In genomic region chr1:205975387-205975998, GRCh38 we compare ENCODE assay signal across 14 cellular contexts. TPM values are rescaled to one million over a fixed set of nuclear protein-coding genes. Genes with fewer than 3 reads are reported as not detected.
DNase-seq lines count a peak whose midpoint lies in the region; ATAC-seq and TF ChIP-seq lines count a peak whose summit lies in the region.
"Had no signal": no experiment of that assay in that cellular context is flagged by ENCODE, and none has a peak within 500 bp of the region (broad histone marks: within the 10 kb centered on the region; RNA-seq: fewer than 3 reads in every experiment).

No MANE protein-coding gene starts in this region.

- no peak for ATAC-seq in Right ventricle myocardium inferior
- ATAC-seq in gastrocnemius medialis: no peak
- no peak for ATAC-seq in GM19455 (IDR thresholded peaks at IDR 0.05; ENCODE audit: unreplicated experiment)
- no peak for ATAC-seq in GM19463 (IDR thresholded peaks at IDR 0.05; ENCODE audit: unreplicated experiment)
- ATAC-seq: HCT116 had no signal

- intact Hi-C loops in Right ventricle myocardium inferior (cut with DNase I): loop anchor here (5.0 kb wide), 1 partner anchor 383 kb away; no protein-coding TSS in a partner anchor
- intact Hi-C loops in left ventricle myocardium inferior (cut with micrococcal nuclease): loop anchor here (5.0 kb wide), 1 partner anchor 183 kb away; no protein-coding TSS in a partner anchor
- intact Hi-C loops in gastrocnemius medialis (cut with DNase I; ENCODE audit: low total_unique reads): loop anchor here (5.0 kb wide), 1 partner anchor 163 kb away; the partner anchor contains the start of gene SLC41A1

- in situ Hi-C loops in gastrocnemius medialis (cut with MboI; ENCODE audit: low sequenced_read_pairs in 4 of 4): loop anchor here in 1 of 4 donors (25.0 kb wide), 1 partner anchor 313 kb away; no protein-coding TSS in a partner anchor

- H3K27ac ChIP-seq in cardiac muscle cell (peak overlapping the region; percentile 91), RWPE1 (peak overlapping the region; percentile 76), left ventricle myocardium inferior (replicated peaks) (peak overlapping the region; percentile 90), gastrocnemius medialis (peak overlapping the region in 3 of 4 donors; percentile 58 to 75 (median 66))

- H3K36me3 ChIP-seq in cardiac muscle cell (no peaks in the 10 kb centered on the region), left ventricle myocardium inferior (no peaks in the 10 kb centered on the region), gastrocnemius medialis (no peaks in the 10 kb centered on the region)

- peaks cover 14% of the 10 kb centered on the region for H3K4me1 ChIP-seq in cardiac muscle cell (ENCODE audit: low read depth)
- peaks cover 40% of the 10 kb centered on the region for H3K4me1 ChIP-seq in left ventricle myocardium inferior
- H3K4me1 ChIP-seq in gastrocnemius medialis: peaks cover 21 to 36% of the 10 kb centered on the region in 2 donors

- TF ChIP-seq POLR2A in gastrocnemius medialis (IDR thresholded peaks at IDR 0.05): no peak

- no peak for DNase-seq in cardiac muscle cell (ENCODE audit: low read depth in 1 of 2, low spot score in 1 of 2)
- DNase-seq in Right ventricle myocardium inferior (ENCODE audit: missing footprints): no peak
- DNase-seq in RWPE1 (ENCODE audit: low spot score): no peak
- DNase-seq in left ventricle myocardium inferior: no peak
- DNase-seq in gastrocnemius medialis: no peak
- DNase-seq in activated CD4-positive, CD25-positive, alpha-beta regulatory T cell treated with anti-CD3 and anti-CD28 coated beads, Interleukin-2, amount 50 U/mL, for 72 hours: no peak
- DNase-seq: CD4-positive, CD25-positive, alpha-beta regulatory T cell; DMS79; NCI-H1436 treated with DMSO at 0.1 percent for 48 hours; NCI-H2081 had no signal

- H3K4me3 ChIP-seq in cardiac muscle cell (no peak overlapping the region), left ventricle myocardium inferior (no peak overlapping the region), gastrocnemius medialis (no peak overlapping the region)

- no peaks in the 10 kb centered on the region for H3K27me3 ChIP-seq in cardiac muscle cell
- H3K27me3 ChIP-seq in left ventricle myocardium inferior (ENCODE audit: low read depth): no peaks in the 10 kb centered on the region
- no peaks in the 10 kb centered on the region for H3K27me3 ChIP-seq in gastrocnemius medialis

- H3K9me3 ChIP-seq in cardiac muscle cell (ENCODE audit: low read depth) (no peaks in the 10 kb centered on the region), left ventricle myocardium inferior (replicated peaks) (no peaks in the 10 kb centered on the region), gastrocnemius medialis (no peaks in the 10 kb centered on the region)

- CTCF ChIA-PET in RWPE1 (lab: Yijun Ruan, JAX): interaction anchor here (0.7 to 12.2 kb wide), 7 partner anchors 7 to 182 kb away, joined by 3 to 406 read pairs (median 28); no protein-coding TSS in a partner anchor

- no peak for TF ChIP-seq CTCF in cardiac muscle cell (IDR thresholded peaks at IDR 0.05; ENCODE audit: low read depth, low read length)
- TF ChIP-seq CTCF in RWPE1 (conservative IDR thresholded peaks at IDR 0.05; ENCODE audit: low read depth): no peak
- no peak for TF ChIP-seq CTCF in left ventricle myocardium inferior (IDR thresholded peaks at IDR 0.05; ENCODE audit: borderline replicate concordance)
- no peak for TF ChIP-seq CTCF in gastrocnemius medialis (IDR thresholded peaks at IDR 0.05 in 4 of 5, conservative IDR thresholded peaks at IDR 0.05 in 1 of 5)

- POLR2A ChIA-PET in RWPE1 (lab: Yijun Ruan, JAX; ENCODE audit: low non-redundant PET): no interaction called here

RNA-seq across cellular contexts. Expression of gene RAB7B, which starts 27.7 kb away (rescaled TPM):
- total RNA-seq in cardiac muscle cell (1.2 and 2.1 TPM in 2 replicates), Right ventricle myocardium inferior (1.6 TPM), left ventricle myocardium inferior (1.4 TPM), gastrocnemius medialis (under 1 TPM in 3 of 4 donors, not detected in 1; 0.15 to 0.62 (median 0.33) TPM)
- 2.2 and 4.9 TPM in 2 replicates for polyA plus RNA-seq in cardiac muscle cell
- total RNA-seq: CD4-positive, CD25-positive, alpha-beta regulatory T cell had no signal
- polyA plus RNA-seq: CD4-positive, CD25-positive, alpha-beta regulatory T cell had no signal

RNA-seq across cellular contexts. Expression of gene SLC26A9, which starts 32.2 kb away (rescaled TPM):
- total RNA-seq in cardiac muscle cell: 1.0 and 2.9 TPM in 2 replicates
- 2.8 and 4.0 TPM in 2 replicates for polyA plus RNA-seq in cardiac muscle cell
- 25.4 TPM for total RNA-seq in Right ventricle myocardium inferior
- 35.2 TPM for total RNA-seq in left ventricle myocardium inferior
- under 1 TPM; 0.10 to 0.32 (median 0.26) TPM for total RNA-seq in gastrocnemius medialis
- total RNA-seq: CD4-positive, CD25-positive, alpha-beta regulatory T cell; G401 had no signal
- polyA plus RNA-seq: CD4-positive, CD25-positive, alpha-beta regulatory T cell had no signal

RNA-seq across cellular contexts. Expression of gene CTSE, which starts 48.2 kb away (rescaled TPM):
- not detected in 2 replicates for total RNA-seq in cardiac muscle cell
- polyA plus RNA-seq in cardiac muscle cell: not detected in 2 replicates
- not detected for total RNA-seq in Right ventricle myocardium inferior
- total RNA-seq in left ventricle myocardium inferior: not detected
- total RNA-seq in gastrocnemius medialis: not detected
- total RNA-seq: CD4-positive, CD25-positive, alpha-beta regulatory T cell; G401 had no signal
- polyA plus RNA-seq: CD4-positive, CD25-positive, alpha-beta regulatory T cell had no signal
